18 cellular contexts compared by ENCODE assay signal in genomic region chr13:50357136-50357535, GRCh38.
A peak's percentile ranks its signal among the peaks of the same experiment; 100 is the strongest.
DNase-seq lines count a peak whose midpoint lies in the region; ATAC-seq, FAIRE-seq and TF ChIP-seq lines count a peak whose summit lies in the region.
"Had no signal": no experiment of that assay in that cellular context is flagged by ENCODE, and none has a peak within 500 bp of the region (broad histone marks: within the 10 kb centered on the region; RNA-seq: fewer than 3 reads in every experiment).

No MANE protein-coding gene starts in this region.

- H3K4me1 ChIP-seq in liver (ENCODE audit: control insufficient read depth in 4 of 4, insufficient read depth in 4 of 4, low read length in 3 of 4) (peaks cover 7 to 53% (median 19%) of the 10 kb centered on the region in 4 donors), HepG2 (ENCODE audit: insufficient read depth, low read length) (peaks cover 25% of the 10 kb centered on the region), ascending aorta (peaks cover 0 to 19% of the 10 kb centered on the region in 2 donors), uterus (peaks cover 0 to 4% of the 10 kb centered on the region in 2 donors)
- H3K4me1 ChIP-seq: colonic mucosa, neural progenitor cell had no signal

- TF ChIP-seq POLR2A in HepG2 (IDR thresholded peaks at IDR 0.05; ENCODE audit: insufficient read depth in 1 of 2, low read depth in 2 of 2, low read length in 2 of 2) (no peak), uterus (IDR thresholded peaks at IDR 0.05) (no peak)

- CTCF ChIA-PET in HepG2 (lab: Yijun Ruan, JAX; ENCODE audit: low intra/inter-chr PET ratio, low total read pairs), result no interaction called here

- H3K4me3 Mint-ChIP-seq in nephron, result peak overlapping the region in 1 of 3 experiments; percentile 12
- H3K4me3 Mint-ChIP-seq: CD8-positive, alpha-beta T cell; neural progenitor cell; stimulated activated naive CD8-positive, alpha-beta T cell treated with anti-CD3 and anti-CD28 coated beads, Interleukin-15, Interleukin-2, amounts not matched to agents 100 ng/mL and 50 ng/mL, for 24 hours had no signal

- H3K27me3 ChIP-seq in liver (ENCODE audit: control insufficient read depth in 4 of 4, insufficient read depth in 4 of 4, low read length in 3 of 4) (no peaks in the 10 kb centered on the region), HepG2 (ENCODE audit: control insufficient read depth in 1 of 2, insufficient read depth in 2 of 2, low read length in 2 of 2) (no peaks in the 10 kb centered on the region), ascending aorta (no peaks in the 10 kb centered on the region), uterus (no peaks in the 10 kb centered on the region)
- H3K27me3 ChIP-seq: colonic mucosa, neural progenitor cell, Peyer's patch had no signal

- TF ChIP-seq EP300 in HepG2 (IDR thresholded peaks at IDR 0.05; ENCODE audit: low read depth in 2 of 2, low read length in 2 of 2) (no peak), HepG2 (CRISPR knock-in tag; IDR thresholded peaks at IDR 0.05; ENCODE audit: borderline replicate concordance) (no peak)

- no peak overlapping the region for H3K9ac ChIP-seq in liver (ENCODE audit: low read depth in 1 of 2, low read length in 2 of 2)
- H3K9ac ChIP-seq in HepG2 (ENCODE audit: insufficient read depth, low read depth, low read length), result no peak overlapping the region
- H3K9ac ChIP-seq: neural progenitor cell had no signal

- H3K27ac Mint-ChIP-seq in nephron, result peak overlapping the region; percentile 94 to 97 (median 94)
- H3K27ac Mint-ChIP-seq: CD8-positive, alpha-beta T cell; neural progenitor cell; stimulated activated naive CD8-positive, alpha-beta T cell treated with anti-CD3 and anti-CD28 coated beads, Interleukin-15, Interleukin-2, amounts not matched to agents 100 ng/mL and 50 ng/mL, for 24 hours had no signal

- no peak overlapping the region for H2AFZ ChIP-seq in HepG2 (ENCODE audit: low read length)
- H2AFZ ChIP-seq: neural progenitor cell had no signal

- TF ChIP-seq CTCF in liver (IDR thresholded peaks at IDR 0.05; ENCODE audit: low read depth, low read length, missing input control) (no peak), HepG2 (CRISPR knock-in tag; IDR thresholded peaks at IDR 0.05) (no peak), ascending aorta (IDR thresholded peaks at IDR 0.05) (no peak), nephron (IDR thresholded peaks at IDR 0.05; ENCODE audit: unreplicated experiment in 3 of 3) (no peak), uterus (IDR thresholded peaks at IDR 0.05) (no peak)

- BruUV-seq in HepG2 (replicated peaks; lab: Mats Ljungman, UMichigan), result no TSS peak

- H3K9me3 ChIP-seq in liver (ENCODE audit: control insufficient read depth in 4 of 4, low read length in 3 of 4) (no peaks in the 10 kb centered on the region), HepG2 (ENCODE audit: low read length) (no peaks in the 10 kb centered on the region), ascending aorta (no peaks in the 10 kb centered on the region), uterus (no peaks in the 10 kb centered on the region)
- H3K9me3 ChIP-seq: colonic mucosa, Peyer's patch had no signal

- in situ Hi-C loops in HepG2 (cut with HindIII; ENCODE audit: extremely low pct_ligation_motif_present, low pct_unique_long_range_greater_than_20kb), result no loop called here

- H3K36me3 Mint-ChIP-seq in nephron (ENCODE audit: low read depth), result no peaks in the 10 kb centered on the region
- H3K36me3 Mint-ChIP-seq: CD8-positive, alpha-beta T cell; neural progenitor cell had no signal

- POLR2A ChIA-PET in HepG2 (lab: Yijun Ruan, JAX), result no interaction called here

- no peaks in the 10 kb centered on the region for H3K9me3 Mint-ChIP-seq in nephron
- H3K9me3 Mint-ChIP-seq: CD8-positive, alpha-beta T cell; neural progenitor cell; stimulated activated naive CD8-positive, alpha-beta T cell treated with anti-CD3 and anti-CD28 coated beads, Interleukin-15, Interleukin-2, amounts not matched to agents 100 ng/mL and 50 ng/mL, for 24 hours had no signal

- no peak for FAIRE-seq in HepG2 (lab: Jason Lieb, UNC)
- FAIRE-seq: endometrium had no signal

- H3K36me3 ChIP-seq in liver (ENCODE audit: control insufficient read depth in 4 of 4, insufficient read depth in 3 of 4, low read depth in 1 of 4, low read length in 3 of 4) (no peaks in the 10 kb centered on the region), HepG2 (replicated peaks in 1 of 2; ENCODE audit: control insufficient read depth in 1 of 2, insufficient read depth in 2 of 2, low read length in 2 of 2) (no peaks in the 10 kb centered on the region), ascending aorta (no peaks in the 10 kb centered on the region), uterus (no peaks in the 10 kb centered on the region)
- H3K36me3 ChIP-seq: colonic mucosa, neural progenitor cell, Peyer's patch had no signal

- no peaks in the 10 kb centered on the region; the same call in 1 of the 2 replicates for H4K20me1 ChIP-seq in HepG2 (ENCODE audit: insufficient read depth, low read length)

- no peak overlapping the region for H3K4me2 ChIP-seq in HepG2 (ENCODE audit: low read depth, low read length)
- H3K4me2 ChIP-seq: neural progenitor cell had no signal

- H3K27me3 Mint-ChIP-seq in nephron (ENCODE audit: low read depth), result no peaks in the 10 kb centered on the region

- H3K4me1 Mint-ChIP-seq in nephron, result peaks cover 64% of the 10 kb centered on the region

- H3K4me3 ChIP-seq in liver (ENCODE audit: low read depth in 1 of 3, low read length in 3 of 3), result no peak overlapping the region
- no peak overlapping the region for H3K4me3 ChIP-seq in HepG2 (replicated peaks in 1 of 3; ENCODE audit: insufficient read depth in 1 of 3, low read depth in 2 of 3, low read length in 3 of 3)
- H3K4me3 ChIP-seq in ascending aorta, result no peak overlapping the region
- no peak overlapping the region for H3K4me3 ChIP-seq in uterus
- H3K4me3 ChIP-seq: colonic mucosa, neural progenitor cell, Peyer's patch had no signal

- H3K79me2 ChIP-seq in HepG2 (ENCODE audit: insufficient read depth, low read length), result peaks cover 5% of the 10 kb centered on the region

- ATAC-seq in HepG2, result no peak
- ATAC-seq: CD8-positive, alpha-beta T cell had no signal

- H3K27ac ChIP-seq in liver (ENCODE audit: low read depth in 1 of 2, low read length in 2 of 2), result peak overlapping the region; percentile 81 to 83
- no peak overlapping the region for H3K27ac ChIP-seq in HepG2 (ENCODE audit: extremely low read length, insufficient read depth, low read length)
- peak overlapping the region; percentile 74 to 78 for H3K27ac ChIP-seq in ascending aorta
- peak overlapping the region; percentile 71 to 79 for H3K27ac ChIP-seq in uterus
- H3K27ac ChIP-seq: colonic mucosa, neural progenitor cell had no signal

- intact Hi-C loops in HepG2 (cut with micrococcal nuclease; ENCODE audit: unreplicated experiment), result no loop called here
- intact Hi-C loops in ascending aorta (cut with DNase I), result loop anchor here (5.0 kb wide), 2 partner anchors 55 to 275 kb away; no protein-coding TSS in a partner anchor
- intact Hi-C loops in uterus (cut with DNase I; ENCODE audit: low total_unique reads), result no loop called here

- TF ChIP-seq RAD21 in liver (IDR thresholded peaks at IDR 0.05) (no peak), HepG2 (CRISPR knock-in tag; IDR thresholded peaks at IDR 0.05) (no peak)

- no peak for DNase-seq in HepG2 (ENCODE audit: low spot score)
- no peak for DNase-seq in ascending aorta (ENCODE audit: low spot score in 2 of 2)
- no peak for DNase-seq in uterus
- DNase-seq in superior temporal gyrus (ENCODE audit: extremely low spot score), result no peak
- no peak for DNase-seq in stimulated activated CD4-positive, alpha-beta T cell treated with anti-CD3 and anti-CD28 coated beads, Interleukin-2, amount 100 ng/mL, for 24 hours
- DNase-seq in CD1c-positive myeloid dendritic cell (ENCODE audit: extremely low spot score), result no peak
- DNase-seq: activated gamma-delta T cell treated with Interleukin-2 at 50 U/mL for 16 hours; CD8-positive, alpha-beta T cell; colonic mucosa; GOT3; KBM-7; NCI-H1048; Peyer's patch had no signal

TF ChIP-seq in liver, 16 proteins besides CTCF, POLR2A, EP300 and RAD21 (continues in another document):
- TF ChIP-seq EGR1 (IDR thresholded peaks at IDR 0.05; ENCODE audit: low read depth in 2 of 2) (no peak), HNF4A (conservative IDR thresholded peaks at IDR 0.05) (no peak), YY1 (IDR thresholded peaks at IDR 0.05) (no peak), HNF4G (IDR thresholded peaks at IDR 0.05) (no peak), RXRA (IDR thresholded peaks at IDR 0.05) (no peak), TAF1 (conservative IDR thresholded peaks at IDR 0.05) (no peak), FOXA2 (IDR thresholded peaks at IDR 0.05) (no peak), GABPA (IDR thresholded peaks at IDR 0.05 in 1 of 2, conservative IDR thresholded peaks at IDR 0.05 in 1 of 2) (no peak), JUND (IDR thresholded peaks at IDR 0.05) (no peak), SP1 (IDR thresholded peaks at IDR 0.05) (no peak), MAX (IDR thresholded peaks at IDR 0.05) (no peak), NR2F2 (IDR thresholded peaks at IDR 0.05) (no peak), FOXA1 (IDR thresholded peaks at IDR 0.05) (no peak)

TF ChIP-seq in HepG2, 621 proteins besides CTCF, POLR2A, EP300 and RAD21 (continues in another document):
- TF ChIP-seq THRA (CRISPR knock-in tag; IDR thresholded peaks at IDR 0.05; ENCODE audit: borderline replicate concordance) (no peak), JUND (CRISPR knock-in tag; IDR thresholded peaks at IDR 0.05) (no peak), ZNF644 (CRISPR knock-in tag; IDR thresholded peaks at IDR 0.05; ENCODE audit: low read depth) (no peak), CEBPG (CRISPR knock-in tag; IDR thresholded peaks at IDR 0.05) (no peak)
